In the genomic region with DNA sequence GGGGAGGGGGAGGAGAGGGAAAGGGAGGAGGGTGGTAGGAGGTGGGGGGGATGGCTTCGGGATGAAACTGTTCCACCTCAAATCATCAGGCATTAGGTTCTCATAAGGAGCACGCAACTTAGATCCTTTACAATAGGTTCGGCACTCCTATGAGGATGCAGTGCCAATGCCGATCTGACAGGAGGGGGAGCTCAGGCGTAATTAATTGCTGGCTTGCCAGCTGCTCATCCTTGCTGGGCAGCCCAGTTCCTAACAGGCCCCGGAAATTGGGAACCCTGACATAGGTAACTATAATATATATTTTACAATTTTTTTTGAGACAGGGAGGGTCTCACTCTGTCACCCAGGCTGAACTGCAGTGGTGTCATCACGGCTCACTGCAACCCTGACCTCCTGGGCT, we compare ENCODE assay signal across 11 cellular contexts.
A peak's percentile ranks its signal among the peaks of the same experiment; 100 is the strongest.
DNase-seq lines count a peak whose midpoint lies in the region; ATAC-seq, FAIRE-seq and TF ChIP-seq lines count a peak whose summit lies in the region.
"Had no signal": no experiment of that assay in that cellular context is flagged by ENCODE, and none has a peak within 500 bp of the region (broad histone marks: within the 10 kb centered on the region; RNA-seq: fewer than 3 reads in every experiment).

No MANE protein-coding gene starts in this region.

- SMC1A ChIA-PET in GM12878 (lab: Charles Lee; ENCODE audit: uncharacterized antibody, unreplicated experiment), result interaction anchor here (0.6 to 3.9 kb wide), 4 partner anchors 93 to 315 kb away, joined by 3 to 28 read pairs (median 6); no protein-coding TSS in a partner anchor

- H3K4me3 ChIP-seq in BJ (ENCODE audit: low read depth, low read length) (no peak overlapping the region), GM12878 (no peak overlapping the region), HepG2 (replicated peaks in 1 of 3; ENCODE audit: insufficient read depth in 1 of 3, low read depth in 2 of 3, low read length in 3 of 3) (no peak overlapping the region)
- H3K4me3 ChIP-seq in effector memory CD4-positive, alpha-beta T cell (ENCODE audit: insufficient read depth, low read depth, low read length, poor library complexity, severe bottlenecking), result no peak overlapping the region

- H2AFZ ChIP-seq in GM12878 (ENCODE audit: control insufficient read depth, low read depth, low read length) (no peak overlapping the region), HepG2 (ENCODE audit: low read length) (no peak overlapping the region)

- H3K9ac ChIP-seq in GM12878 (ENCODE audit: control insufficient read depth, insufficient read depth, low read length) (no peak overlapping the region), HepG2 (ENCODE audit: insufficient read depth, low read depth, low read length) (no peak overlapping the region)

- RAD21 ChIA-PET in GM12878 (lab: Charles Lee; ENCODE audit: unreplicated experiment), result interaction anchor here (2.4 to 3.2 kb wide), 2 partner anchors 93 to 158 kb away, joined by 12 to 18 read pairs; no protein-coding TSS in a partner anchor

- H3K4me2 ChIP-seq in GM12878 (ENCODE audit: control insufficient read depth, insufficient read depth), result no peak overlapping the region
- H3K4me2 ChIP-seq in HepG2 (ENCODE audit: low read depth, low read length), result no peak overlapping the region

- TF ChIP-seq RAD21 in GM12878 (IDR thresholded peaks at IDR 0.05; ENCODE audit: insufficient read depth, low read depth, low read length), result 0 out of 2 replicates have a peak, but pooled peaks have one; percentile 9
- TF ChIP-seq RAD21 in HepG2 (CRISPR knock-in tag; IDR thresholded peaks at IDR 0.05), result peak; percentile 75

- TF ChIP-seq EP300 in GM12878 (IDR thresholded peaks at IDR 0.05; ENCODE audit: borderline replicate concordance in 1 of 2, control insufficient read depth in 1 of 2, low read depth in 2 of 2, low read length in 2 of 2) (no peak), HepG2 (IDR thresholded peaks at IDR 0.05; ENCODE audit: low read depth in 2 of 2, low read length in 2 of 2) (no peak), HepG2 (CRISPR knock-in tag; IDR thresholded peaks at IDR 0.05; ENCODE audit: borderline replicate concordance) (no peak)

- H3K27ac ChIP-seq in GM12878 (ENCODE audit: control insufficient read depth, insufficient read depth) (no peak overlapping the region), HepG2 (ENCODE audit: extremely low read length, insufficient read depth, low read length) (no peak overlapping the region)
- no peak overlapping the region for H3K27ac ChIP-seq in effector memory CD4-positive, alpha-beta T cell (ENCODE audit: insufficient read depth, low read length, poor library complexity, severe bottlenecking)
- H3K27ac ChIP-seq: neutrophil had no signal

- H3K27me3 ChIP-seq in BJ (ENCODE audit: control insufficient read depth, insufficient read depth, low read length), result no peaks in the 10 kb centered on the region
- peaks cover 0 to 6% of the 10 kb centered on the region in 2 experiments; a peak in 1 of 4 replicates for H3K27me3 ChIP-seq in GM12878 (replicated peaks in 1 of 2; ENCODE audit: control insufficient read depth in 2 of 2, insufficient read depth in 2 of 2, low read length in 1 of 2)
- H3K27me3 ChIP-seq in HepG2 (ENCODE audit: control insufficient read depth in 1 of 2, insufficient read depth in 2 of 2, low read length in 2 of 2), result peaks cover 0 to 9% of the 10 kb centered on the region in 2 experiments; a peak in 1 of 5 replicates
- no peaks in the 10 kb centered on the region for H3K27me3 ChIP-seq in effector memory CD4-positive, alpha-beta T cell (replicated peaks; ENCODE audit: control insufficient read depth, insufficient read depth, low read length, poor library complexity, severe bottlenecking)

- H3K79me2 ChIP-seq in GM12878 (ENCODE audit: control insufficient read depth, insufficient read depth, low read length) (no peaks in the 10 kb centered on the region), HepG2 (ENCODE audit: insufficient read depth, low read length) (no peaks in the 10 kb centered on the region)

- H3K9me3 ChIP-seq in GM12878 (replicated peaks; ENCODE audit: control insufficient read depth, insufficient read depth, low read length) (no peaks in the 10 kb centered on the region), HepG2 (ENCODE audit: low read length) (no peaks in the 10 kb centered on the region)
- H3K9me3 ChIP-seq in effector memory CD4-positive, alpha-beta T cell (ENCODE audit: control insufficient read depth, low read length), result no peaks in the 10 kb centered on the region
- H3K9me3 ChIP-seq: neutrophil had no signal

- TF ChIP-seq POLR2A in GM12878 (IDR thresholded peaks at IDR 0.05; ENCODE audit: low read depth, low read length) (no peak), HepG2 (IDR thresholded peaks at IDR 0.05; ENCODE audit: insufficient read depth in 1 of 2, low read depth in 2 of 2, low read length in 2 of 2) (no peak)

- H3K4me1 ChIP-seq in GM12878 (ENCODE audit: control insufficient read depth, insufficient read depth, low read length), result peaks cover 10% of the 10 kb centered on the region
- H3K4me1 ChIP-seq in HepG2 (ENCODE audit: insufficient read depth, low read length), result peaks cover 28% of the 10 kb centered on the region
- H3K4me1 ChIP-seq in effector memory CD4-positive, alpha-beta T cell (ENCODE audit: control insufficient read depth, insufficient read depth, low read length, poor library complexity, severe bottlenecking), result no peaks in the 10 kb centered on the region

- no peak for FAIRE-seq in GM12878 (lab: Jason Lieb, UNC)
- peak; percentile 74 for FAIRE-seq in HepG2 (lab: Jason Lieb, UNC)

- WGBS in GM12878 (ENCODE audit: insufficient coverage, insufficient replicate concordance, low lambda C conversion rate, missing lambda C conversion rate), result 43% methylated on average over 6 of the region's 7 CpGs
- WGBS in HepG2 (ENCODE audit: low lambda C conversion rate), result 22% methylated on average over 7 of the region's 7 CpGs

- CTCF ChIA-PET in BJ (lab: Yijun Ruan, JAX) (interaction anchor here (0.6 to 10.1 kb wide), 6 partner anchors 19 to 1773 kb away, joined by 3 to 164 read pairs (median 3); no protein-coding TSS in a partner anchor), GM12878 (lab: Yijun Ruan, JAX) (interaction anchor here (1.0 to 3.9 kb wide), 4 partner anchors 93 to 157 kb away, joined by 3 to 31 read pairs (median 7); no protein-coding TSS in a partner anchor), HepG2 (lab: Yijun Ruan, JAX; ENCODE audit: low intra/inter-chr PET ratio, low total read pairs) (interaction anchor here (1.4 to 1.8 kb wide), 2 partner anchors 12 to 158 kb away, joined by 3 to 9 read pairs; no protein-coding TSS in a partner anchor)

- H3K36me3 ChIP-seq in BJ (ENCODE audit: control insufficient read depth, insufficient read depth, low read length), result no peaks in the 10 kb centered on the region
- no peaks in the 10 kb centered on the region for H3K36me3 ChIP-seq in GM12878 (ENCODE audit: control insufficient read depth in 2 of 2, insufficient read depth in 2 of 2, low read length in 1 of 2)
- no peaks in the 10 kb centered on the region for H3K36me3 ChIP-seq in HepG2 (replicated peaks in 1 of 2; ENCODE audit: control insufficient read depth in 1 of 2, insufficient read depth in 2 of 2, low read length in 2 of 2)
- H3K36me3 ChIP-seq in effector memory CD4-positive, alpha-beta T cell (ENCODE audit: control insufficient read depth, insufficient read depth, low read length), result no peaks in the 10 kb centered on the region
- H3K36me3 ChIP-seq: neutrophil had no signal

- POLR2A ChIA-PET in BJ (lab: Charles Lee) (interaction anchor here (0.6 kb wide), 1 partner anchor 9 kb away, joined by 3 read pairs; no protein-coding TSS in a partner anchor), GM12878 (lab: Charles Lee) (no interaction called here), HepG2 (lab: Yijun Ruan, JAX) (interaction anchor here (1.0 to 1.4 kb wide), 4 partner anchors 12 to 176 kb away, joined by 4 to 8 read pairs (median 4); no protein-coding TSS in a partner anchor)

- ATAC-seq in GM12878 (no peak), HepG2 (peak; percentile 57)

- TF ChIP-seq CTCF in BJ (IDR thresholded peaks at IDR 0.05; ENCODE audit: insufficient read depth, low read depth, low read length) (peak; percentile 40), GM12878 (IDR thresholded peaks at IDR 0.05 in 2 of 3, conservative IDR thresholded peaks at IDR 0.05 in 1 of 3; ENCODE audit: control insufficient read depth in 2 of 3, extremely low read depth in 1 of 3, insufficient read depth in 1 of 3, low read depth in 3 of 3, low read length in 3 of 3) (peak in 1 of 3 experiments; percentile 38; a peak in 2 of 6 replicates), HepG2 (CRISPR knock-in tag; IDR thresholded peaks at IDR 0.05) (peak; percentile 77)

- no peaks in the 10 kb centered on the region for H4K20me1 ChIP-seq in GM12878 (ENCODE audit: control insufficient read depth, insufficient read depth)
- H4K20me1 ChIP-seq in HepG2 (ENCODE audit: insufficient read depth, low read length), result no peaks in the 10 kb centered on the region

- DNase-seq in BJ (ENCODE audit: low read depth) (no peak), HT-29 (ENCODE audit: low spot score) (peak; percentile 38), GM12878 (ENCODE audit: low read depth, low spot score) (no peak), HepG2 (ENCODE audit: low spot score) (peak; percentile 41), HuH-7 (ENCODE audit: low spot score) (no peak), HPDE6-E6E7 (ENCODE audit: extremely low spot score) (no peak), NK-92 (lab: John Stamatoyannopoulos, UW; ENCODE audit: unreplicated experiment) (no peak)
- no peak for DNase-seq in effector memory CD4-positive, alpha-beta T cell
- DNase-seq: activated naive CD8-positive, alpha-beta T cell treated with anti-CD3 and anti-CD28 coated beads for 36 hours; KBM-7 had no signal

- BruUV-seq in GM12878 (replicated peaks; lab: Mats Ljungman, UMichigan) (no TSS peak), HepG2 (replicated peaks; lab: Mats Ljungman, UMichigan) (no TSS peak)

- in situ Hi-C loops in GM12878 (cut with MboI) (loop anchor here (5.0 to 10.0 kb wide), 2 partner anchors 1685 to 1773 kb away; no protein-coding TSS in a partner anchor), HepG2 (cut with HindIII; ENCODE audit: extremely low pct_ligation_motif_present, low pct_unique_long_range_greater_than_20kb) (loop anchor here (5.0 kb wide), 2 partner anchors 158 to 1773 kb away; no protein-coding TSS in a partner anchor)

- intact Hi-C loops in GM12878 (cut with micrococcal nuclease; ENCODE audit: unreplicated experiment) (loop anchor here (1.0 to 10.0 kb wide), 4 partner anchors 93 to 343 kb away; partner anchors contain the start of genes ATP5F1C and KIN), HepG2 (cut with micrococcal nuclease; ENCODE audit: unreplicated experiment) (loop anchor here (1.0 to 5.0 kb wide), 2 partner anchors 138 to 158 kb away; partner anchors contain the start of gene ITIH5)

TF ChIP-seq in GM12878, 131 proteins besides CTCF, POLR2A, EP300 and RAD21:
- TF ChIP-seq SMC3 (IDR thresholded peaks at IDR 0.05; ENCODE audit: borderline replicate concordance, low read length) (peak; percentile 33; the same call in 1 of the 2 replicates), LARP7 (IDR thresholded peaks at IDR 0.05) (no peak)

TF ChIP-seq in HepG2, 621 proteins besides CTCF, POLR2A, EP300 and RAD21 (continues in another document):
- TF ChIP-seq MIXL1 (CRISPR knock-in tag; IDR thresholded peaks at IDR 0.05), result peak; percentile 56; the same call in 1 of the 2 replicates

Comparison
In these comparisons a context has a peak if more than half of its experiments do, and no peak if none do; other contexts are left out.
1. DNase-seq: peak in HT-29 (single experiment) and HepG2 (single experiment); none in BJ (single experiment), GM12878 (single experiment), effector memory CD4-positive, alpha-beta T cell (0 of 3), HuH-7 (single experiment), HPDE6-E6E7 (single experiment) and NK-92 (single experiment).